28 cellular contexts compared by ENCODE assay signal in genomic region chr17:20948984-20949777, GRCh38.
DNase-seq lines count a peak whose midpoint lies in the region; ATAC-seq, FAIRE-seq and TF ChIP-seq lines count a peak whose summit lies in the region.
"Had no signal": no experiment of that assay in that cellular context is flagged by ENCODE, and none has a peak within 500 bp of the region (broad histone marks: within the 10 kb centered on the region; RNA-seq: fewer than 3 reads in every experiment).

No MANE protein-coding gene starts in this region.

- intact Hi-C loops in K562 (cut with micrococcal nuclease), result no loop called here

- H3K27me3 ChIP-seq in K562 (ENCODE audit: control insufficient read depth in 2 of 2, insufficient read depth in 2 of 2, low read length in 2 of 2), result no peaks in the 10 kb centered on the region
- H3K27me3 ChIP-seq: tibial artery had no signal

- FAIRE-seq in K562 (lab: Jason Lieb, UNC), result peak; percentile 15
- FAIRE-seq: A204.1, GM12892, small intestine, TTC549 had no signal

- H3K4me1 ChIP-seq in K562 (replicated peaks in 1 of 2; ENCODE audit: control insufficient read depth in 2 of 2, insufficient read depth in 2 of 2, low read length in 2 of 2), result no peaks in the 10 kb centered on the region
- H3K4me1 ChIP-seq: heart right ventricle, SJCRH30, tibial artery had no signal

- WGBS in K562 (ENCODE audit: insufficient coverage, low coverage, missing lambda C conversion rate), result 39% methylated on average over 10 of the region's 10 CpGs

- 0 out of 2 replicates have a peak, but pooled peaks cover 4% of the 10 kb centered on the region for H4K20me1 ChIP-seq in K562 (replicated peaks; ENCODE audit: control insufficient read depth, insufficient read depth, low read length)

- H3K4me2 ChIP-seq in K562 (ENCODE audit: insufficient read depth, low read length), result no peak overlapping the region

- H3K9me3 ChIP-seq in K562 (replicated peaks; ENCODE audit: control insufficient read depth, insufficient read depth, low read depth, low read length), result no peaks in the 10 kb centered on the region
- H3K9me3 ChIP-seq: heart right ventricle, tibial artery had no signal

- in situ Hi-C loops in K562 (cut with MboI), result no loop called here

- CTCF ChIA-PET in K562 (lab: Yijun Ruan, JAX; ENCODE audit: low intra/inter-chr PET ratio), result no interaction called here

- no peak for TF ChIP-seq POLR2A in K562 (conservative IDR thresholded peaks at IDR 0.05)

- POLR2A ChIA-PET in K562 (lab: Yijun Ruan, JAX), result interaction anchor here (1.1 kb wide), 1 partner anchor 11 kb away, joined by 4 read pairs; no protein-coding TSS in a partner anchor

- peak; percentile 50 for DNase-seq in activated CD4-positive, alpha-beta T cell treated with anti-CD3 and anti-CD28 coated beads for 48 hours
- no peak for DNase-seq in activated CD4-positive, alpha-beta T cell treated with anti-CD3 and anti-CD28 coated beads, Interleukin-2, amount 50 U/mL, for 1 hour
- DNase-seq in stimulated activated CD4-positive, alpha-beta T cell treated with anti-CD3 and anti-CD28 coated beads, Interleukin-12 subunit alpha, Interleukin-12 subunit beta, amount 100 ng/mL, for 48 hours (ENCODE audit: low read depth in 2 of 3, low spot score in 1 of 3), result peak; percentile 7 to 30 (median 12)
- no peak for DNase-seq in stimulated activated CD4-positive, alpha-beta T cell treated with anti-CD3 and anti-CD28 coated beads, Interleukin-12 subunit alpha, Interleukin-12 subunit beta, amount 100 ng/mL, for 4 hours
- peak in 1 of 4 experiments; percentile 11 for DNase-seq in K562 (ENCODE audit: extremely low read depth in 1 of 4, low spot score in 3 of 4)
- no peak for DNase-seq in stimulated activated naive CD8-positive, alpha-beta T cell treated with anti-CD3 and anti-CD28 coated beads, Interleukin-15, Interleukin-2, amounts not matched to agents 100 U/mL and 50 U/mL, for 24 hours
- DNase-seq: activated CD4-positive, alpha-beta T cell treated with anti-CD3 and anti-CD28 coated beads, Interleukin-2, amount 10 ng/mL, durations not matched to agents 7 days and 5 days; activated naive CD8-positive, alpha-beta T cell treated with anti-CD3 and anti-CD28 coated beads, Interleukin-2, amount 10 ng/mL, durations not matched to agents 7 days and 5 days; caudate nucleus; CD4-positive, alpha-beta memory T cell; cortex of kidney; EL; foreskin fibroblast; heart right ventricle; NCI-H1436; NCI-H2081 treated with DMSO at 0.1 percent for 48 hours; NCI-H226; nephron progenitor cell; SJCRH30; small intestine; tibial artery had no signal

- H3K9me1 ChIP-seq in K562 (ENCODE audit: control insufficient read depth, insufficient read depth, low read length), result no peaks in the 10 kb centered on the region

- H3K36me3 ChIP-seq in K562 (ENCODE audit: control insufficient read depth, insufficient read depth, low read length), result peaks cover 8% of the 10 kb centered on the region; the same call in 1 of the 3 replicates
- H3K36me3 ChIP-seq: heart right ventricle, SJCRH30, tibial artery had no signal

- H3K79me2 ChIP-seq in K562 (ENCODE audit: control insufficient read depth, insufficient read depth, low read length), result no peaks in the 10 kb centered on the region

- ATAC-seq in K562, result peak; percentile 42; the same call in 2 of the 3 replicates
- ATAC-seq in stimulated activated naive CD8-positive, alpha-beta T cell treated with anti-CD3 and anti-CD28 coated beads, Interleukin-15, Interleukin-2, amounts not matched to agents 100 U/mL and 50 U/mL, for 24 hours, result peak; percentile 66
- no peak for ATAC-seq in HG02763 (IDR thresholded peaks at IDR 0.05; ENCODE audit: unreplicated experiment)
- no peak for ATAC-seq in GM18909 (IDR thresholded peaks at IDR 0.05; ENCODE audit: poor library complexity, unreplicated experiment)
- ATAC-seq: esophagus mucosa, heart right ventricle had no signal

- no peak overlapping the region for H3K4me3 ChIP-seq in K562
- H3K4me3 ChIP-seq: heart right ventricle, lung, SJCRH30, tibial artery had no signal

- no peak for TF ChIP-seq RAD21 in K562 (CRISPR knock-in tag; conservative IDR thresholded peaks at IDR 0.05 in 1 of 2, IDR thresholded peaks at IDR 0.05 in 1 of 2)

- TF ChIP-seq CTCF in K562 (IDR thresholded peaks at IDR 0.05 in 2 of 3, conservative IDR thresholded peaks at IDR 0.05 in 1 of 3; ENCODE audit: insufficient read depth in 2 of 3, low read depth in 1 of 3, low read length in 3 of 3), result no peak

- no peak for TF ChIP-seq EP300 in K562 (IDR thresholded peaks at IDR 0.05; ENCODE audit: low read length)

- H3K27ac ChIP-seq in K562 (ENCODE audit: extremely low read depth, low read depth, low read length), result no peak overlapping the region
- H3K27ac ChIP-seq: heart right ventricle, SJCRH30, tibial artery had no signal

- BruUV-seq in K562 (replicated peaks; lab: Mats Ljungman, UMichigan), result no TSS peak

- H2AFZ ChIP-seq in K562 (ENCODE audit: low read depth, low read length), result no peak overlapping the region

- no peak overlapping the region for H3K9ac ChIP-seq in K562 (ENCODE audit: insufficient read depth in 1 of 2, low read depth in 2 of 2, low read length in 2 of 2)

TF ChIP-seq in K562, 482 proteins besides CTCF, POLR2A, EP300 and RAD21:
- TF ChIP-seq MAFF (IDR thresholded peaks at IDR 0.05; ENCODE audit: low read length) (peak; percentile 43), C11orf30 (IDR thresholded peaks at IDR 0.05; ENCODE audit: low read depth) (peak; percentile 49; the same call in 1 of the 2 replicates), NFE2 (IDR thresholded peaks at IDR 0.05; ENCODE audit: low read depth) (peak; percentile 59), MAFG (tag; conservative IDR thresholded peaks at IDR 0.05) (peak; percentile 38; the same call in 1 of the 2 replicates), HOXB6 (CRISPR knock-in tag; IDR thresholded peaks at IDR 0.05; ENCODE audit: borderline replicate concordance) (no peak), ZNF766 (CRISPR knock-in tag; conservative IDR thresholded peaks at IDR 0.05) (peak; percentile 59; the same call in 1 of the 2 replicates), NFIC (IDR thresholded peaks at IDR 0.05) (peak; percentile 75), ZNF316 (IDR thresholded peaks at IDR 0.05) (peak; percentile 24), MYNN (IDR thresholded peaks at IDR 0.05) (no peak), MYNN (CRISPR knock-in tag; IDR thresholded peaks at IDR 0.05) (no peak)

Comparison
In these comparisons a context has a peak if more than half of its experiments do, and no peak if none do; other contexts are left out.
1. DNase-seq: peak in activated CD4-positive, alpha-beta T cell treated with anti-CD3 and anti-CD28 coated beads for 48 hours (single experiment) and stimulated activated CD4-positive, alpha-beta T cell treated with anti-CD3 and anti-CD28 coated beads, Interleukin-12 subunit alpha, Interleukin-12 subunit beta, amount 100 ng/mL, for 48 hours (3 of 3); none in activated CD4-positive, alpha-beta T cell treated with anti-CD3 and anti-CD28 coated beads, Interleukin-2, amount 50 U/mL, for 1 hour (single experiment), stimulated activated CD4-positive, alpha-beta T cell treated with anti-CD3 and anti-CD28 coated beads, Interleukin-12 subunit alpha, Interleukin-12 subunit beta, amount 100 ng/mL, for 4 hours (single experiment) and stimulated activated naive CD8-positive, alpha-beta T cell treated with anti-CD3 and anti-CD28 coated beads, Interleukin-15, Interleukin-2, amounts not matched to agents 100 U/mL and 50 U/mL, for 24 hours (single experiment).
2. ATAC-seq: peak in K562 (single experiment) and stimulated activated naive CD8-positive, alpha-beta T cell treated with anti-CD3 and anti-CD28 coated beads, Interleukin-15, Interleukin-2, amounts not matched to agents 100 U/mL and 50 U/mL, for 24 hours (single experiment); none in HG02763 (single experiment) and GM18909 (single experiment).